15 cellular contexts compared by ENCODE assay signal in genomic region chr1:21305155-21305899, GRCh38. TPM values are rescaled to one million over a fixed set of nuclear protein-coding genes. Genes with fewer than 3 reads are reported as not detected.
DNase-seq lines count a peak whose midpoint lies in the region; ATAC-seq, FAIRE-seq and TF ChIP-seq lines count a peak whose summit lies in the region.
"Had no signal": no experiment of that assay in that cellular context is flagged by ENCODE, and none has a peak within 500 bp of the region (broad histone marks: within the 10 kb centered on the region; RNA-seq: fewer than 3 reads in every experiment).

No MANE protein-coding gene starts in this region.

- no peak for FAIRE-seq in HTR-8/SVneo (lab: Jason Lieb, UNC)
- FAIRE-seq: A204.1 had no signal

- ATAC-seq in memory B cell (ENCODE audit: low read depth), result no peak
- no peak for ATAC-seq in stimulated activated naive B cell treated with anti-CD40 and anti-IgM and Interleukin-4, amounts not matched to agents 10 μg/mL and 1 μg/mL and 100 μg/mL, for 72 hours (replicated peaks)

- intact Hi-C loops in activated CD4-positive, alpha-beta T cell treated with anti-CD3 and anti-CD28 coated beads, Interleukin-2, amount 10 ng/mL, durations not matched to agents 24 days and 14 days (cut with micrococcal nuclease), result no loop called here

- H3K4me1 Mint-ChIP-seq in activated CD4-positive, alpha-beta T cell treated with anti-CD3 and anti-CD28 coated beads, Interleukin-2, amount 10 ng/mL, durations not matched to agents 24 days and 14 days, result peaks cover 48% of the 10 kb centered on the region
- H3K4me1 Mint-ChIP-seq in memory B cell, result peaks cover 43% of the 10 kb centered on the region
- H3K4me1 Mint-ChIP-seq in stimulated activated naive B cell treated with anti-CD40 and anti-IgM and Interleukin-4, amounts not matched to agents 10 μg/mL and 1 μg/mL and 100 μg/mL, for 72 hours, result peaks cover 50 to 77% of the 10 kb centered on the region in 2 donors

- DNase-seq in activated CD4-positive, alpha-beta T cell treated with anti-CD3 and anti-CD28 coated beads, Interleukin-2, amount 10 ng/mL, durations not matched to agents 24 days and 14 days, result no peak
- no peak for DNase-seq in activated CD4-positive, alpha-beta T cell treated with anti-CD3 and anti-CD28 coated beads for 1 hour
- no peak for DNase-seq in RWPE1 (ENCODE audit: low spot score)
- DNase-seq in memory B cell (ENCODE audit: low spot score in 2 of 2), result no peak
- DNase-seq in stimulated activated naive B cell treated with anti-CD40 and anti-IgM and Interleukin-4, amounts not matched to agents 10 μg/mL and 1 μg/mL and 100 μg/mL, for 72 hours, result no peak
- DNase-seq in DMS79 treated with DMSO at 0.1 percent for 48 hours (lab: John Stamatoyannopoulos, UW), result no peak
- DNase-seq in HTR-8/SVneo (ENCODE audit: insufficient read length, low spot score), result no peak
- DNase-seq in GOT3 (lab: John Stamatoyannopoulos, UW), result no peak
- DNase-seq: activated effector memory CD4-positive, alpha-beta T cell treated with anti-CD3 and anti-CD28 coated beads, Interleukin-2, amount 50 U/mL, for 16 hours; Calu3; effector CD4-positive, alpha-beta T cell; KBM-7; T-helper 2 cell had no signal

- no peak for TF ChIP-seq CTCF in RWPE1 (conservative IDR thresholded peaks at IDR 0.05; ENCODE audit: low read depth)

- H3K4me3 Mint-ChIP-seq in activated CD4-positive, alpha-beta T cell treated with anti-CD3 and anti-CD28 coated beads, Interleukin-2, amount 10 ng/mL, durations not matched to agents 24 days and 14 days, result no peak overlapping the region
- H3K4me3 Mint-ChIP-seq in memory B cell, result no peak overlapping the region
- H3K4me3 Mint-ChIP-seq in stimulated activated naive B cell treated with anti-CD40 and anti-IgM and Interleukin-4, amounts not matched to agents 10 μg/mL and 1 μg/mL and 100 μg/mL, for 72 hours, result no peak overlapping the region

- CTCF ChIA-PET in RWPE1 (lab: Yijun Ruan, JAX), result interaction anchor here (1.1 kb wide), 1 partner anchor 63 kb away, joined by 4 read pairs; no protein-coding TSS in a partner anchor

- POLR2A ChIA-PET in RWPE1 (lab: Yijun Ruan, JAX; ENCODE audit: low non-redundant PET), result no interaction called here

- H3K36me3 Mint-ChIP-seq in activated CD4-positive, alpha-beta T cell treated with anti-CD3 and anti-CD28 coated beads, Interleukin-2, amount 10 ng/mL, durations not matched to agents 24 days and 14 days (ENCODE audit: low read depth), result peaks cover 8% of the 10 kb centered on the region
- no peaks in the 10 kb centered on the region for H3K36me3 Mint-ChIP-seq in memory B cell
- H3K36me3 Mint-ChIP-seq in stimulated activated naive B cell treated with anti-CD40 and anti-IgM and Interleukin-4, amounts not matched to agents 10 μg/mL and 1 μg/mL and 100 μg/mL, for 72 hours, result peaks cover 10 to 20% of the 10 kb centered on the region in 2 donors

- H3K9me3 Mint-ChIP-seq in activated CD4-positive, alpha-beta T cell treated with anti-CD3 and anti-CD28 coated beads, Interleukin-2, amount 10 ng/mL, durations not matched to agents 24 days and 14 days, result no peaks in the 10 kb centered on the region
- no peaks in the 10 kb centered on the region for H3K9me3 Mint-ChIP-seq in memory B cell
- H3K9me3 Mint-ChIP-seq in stimulated activated naive B cell treated with anti-CD40 and anti-IgM and Interleukin-4, amounts not matched to agents 10 μg/mL and 1 μg/mL and 100 μg/mL, for 72 hours, result no peaks in the 10 kb centered on the region

- H3K27ac ChIP-seq in RWPE1, result peak overlapping the region; percentile 45

- no peaks in the 10 kb centered on the region for H3K27me3 Mint-ChIP-seq in activated CD4-positive, alpha-beta T cell treated with anti-CD3 and anti-CD28 coated beads, Interleukin-2, amount 10 ng/mL, durations not matched to agents 24 days and 14 days
- H3K27me3 Mint-ChIP-seq in memory B cell, result no peaks in the 10 kb centered on the region
- no peaks in the 10 kb centered on the region for H3K27me3 Mint-ChIP-seq in stimulated activated naive B cell treated with anti-CD40 and anti-IgM and Interleukin-4, amounts not matched to agents 10 μg/mL and 1 μg/mL and 100 μg/mL, for 72 hours
- H3K27me3 Mint-ChIP-seq: progenitor cell of endocrine pancreas had no signal

- peak overlapping the region; percentile 35 for H3K27ac Mint-ChIP-seq in activated CD4-positive, alpha-beta T cell treated with anti-CD3 and anti-CD28 coated beads, Interleukin-2, amount 10 ng/mL, durations not matched to agents 24 days and 14 days
- H3K27ac Mint-ChIP-seq in memory B cell, result peak overlapping the region; percentile 68
- H3K27ac Mint-ChIP-seq in stimulated activated naive B cell treated with anti-CD40 and anti-IgM and Interleukin-4, amounts not matched to agents 10 μg/mL and 1 μg/mL and 100 μg/mL, for 72 hours, result peak overlapping the region; percentile 39
- H3K27ac Mint-ChIP-seq: progenitor cell of endocrine pancreas had no signal

RNA-seq across cellular contexts. Expression of gene ECE1, which starts 15.1 kb away (rescaled TPM):
- 133 and 134 TPM in 2 replicates for total RNA-seq in activated CD4-positive, alpha-beta T cell treated with anti-CD3 and anti-CD28 coated beads, Interleukin-2, amount 10 ng/mL, durations not matched to agents 24 days and 14 days
